ENCODE assay signal across 9 cellular contexts in the genomic region with DNA sequence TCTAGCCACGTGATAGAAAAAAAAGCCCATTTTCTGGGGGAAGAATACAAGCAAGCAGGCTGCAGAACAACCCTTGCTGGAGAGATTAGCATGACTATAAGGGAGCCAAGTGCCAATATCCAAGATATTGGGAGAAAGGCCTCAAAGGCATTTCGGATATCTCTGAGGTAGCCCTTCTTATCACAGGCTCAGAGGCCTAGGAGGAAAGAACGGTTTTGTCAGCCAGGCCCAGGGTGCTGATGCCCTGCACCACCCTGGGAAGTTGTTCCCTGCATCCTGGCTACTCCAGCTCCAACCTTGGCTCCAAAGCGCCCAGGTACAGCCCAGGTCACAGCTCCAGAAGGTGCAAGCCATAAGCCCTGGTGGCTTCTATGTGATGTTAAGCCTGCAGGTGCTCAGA.
"Had no signal": no experiment of that assay in that cellular context is flagged by ENCODE, and none has a peak within 500 bp of the region (broad histone marks: within the 10 kb centered on the region; RNA-seq: fewer than 3 reads in every experiment).

No MANE protein-coding gene starts in this region.

- DNase-seq: IMR-90, Karpas-422, KBM-7, KG1 had no signal

- H3K4me1 Mint-ChIP-seq: IgD-negative memory B cell had no signal

- H3K27ac ChIP-seq: HL-60, KMS-11 had no signal

- H3K4me2 ChIP-seq: KMS-11 had no signal

- FAIRE-seq: HepG2, HTR-8/SVneo had no signal

- H3K9ac ChIP-seq: KMS-11 had no signal

- ATAC-seq: HepG2 had no signal
